Comparison of ENCODE assay signal across 13 cellular contexts in genomic region chr10:119355930-119356329, GRCh38.
DNase-seq lines count a peak whose midpoint lies in the region; ATAC-seq, FAIRE-seq and TF ChIP-seq lines count a peak whose summit lies in the region.
"Had no signal": no experiment of that assay in that cellular context is flagged by ENCODE, and none has a peak within 500 bp of the region (broad histone marks: within the 10 kb centered on the region; RNA-seq: fewer than 3 reads in every experiment).

No MANE protein-coding gene starts in this region.

- no peak overlapping the region for H3K4me3 Mint-ChIP-seq in astrocyte (ENCODE audit: unreplicated experiment)
- H3K4me3 Mint-ChIP-seq: memory B cell, T-cell had no signal

- H3K4me1 Mint-ChIP-seq in astrocyte (ENCODE audit: low read depth, unreplicated experiment) = no peaks in the 10 kb centered on the region

- no peak overlapping the region for H3K4me3 ChIP-seq in BE2C (ENCODE audit: low read depth, low read length)
- no peak overlapping the region for H3K4me3 ChIP-seq in HFF-Myc (replicated peaks; ENCODE audit: low read depth, low read length)
- H3K4me3 ChIP-seq in astrocyte (ENCODE audit: insufficient read depth, low read depth, low read length) = no peak overlapping the region
- no peak overlapping the region for H3K4me3 ChIP-seq in right lobe of liver
- H3K4me3 ChIP-seq: esophagus squamous epithelium, skin epidermis had no signal

- peaks cover 10% of the 10 kb centered on the region for H4K20me1 ChIP-seq in astrocyte (ENCODE audit: insufficient read depth, low read length)

- ATAC-seq in right lobe of liver (no peak), sciatic nerve (no peak)
- ATAC-seq: T-cell had no signal

- DNase-seq in BE2C (no peak), HFF-Myc (ENCODE audit: extremely low read depth, low read depth) (no peak), astrocyte (ENCODE audit: low read depth) (no peak), right lobe of liver (no peak), sciatic nerve (ENCODE audit: low spot score) (no peak), COR-L47 (lab: John Stamatoyannopoulos, UW) (no peak), midbrain (lab: John Stamatoyannopoulos, UW) (no peak), NCI-H1417 treated with DMSO at 0.1 percent for 48 hours (lab: John Stamatoyannopoulos, UW) (no peak)
- DNase-seq: DMS79, esophagus squamous epithelium, T-cell had no signal

- H3K4me1 ChIP-seq in BE2C (no peaks in the 10 kb centered on the region), astrocyte (ENCODE audit: insufficient read depth, low read length) (no peaks in the 10 kb centered on the region), right lobe of liver (peaks cover 0 to 21% (median under 1%) of the 10 kb centered on the region in 4 donors)

- no peak overlapping the region for H3K27ac Mint-ChIP-seq in astrocyte (ENCODE audit: unreplicated experiment)
- H3K27ac Mint-ChIP-seq: memory B cell, T-cell had no signal

- peak; percentile 52 for TF ChIP-seq CTCF in BE2C (IDR thresholded peaks at IDR 0.05; ENCODE audit: low read depth, low read length)
- TF ChIP-seq CTCF in HFF-Myc (IDR thresholded peaks at IDR 0.05; ENCODE audit: low read depth, low read length, missing control alignments) = peak; percentile 50
- TF ChIP-seq CTCF in astrocyte (IDR thresholded peaks at IDR 0.05; ENCODE audit: insufficient read depth, low read depth, low read length) = peak; percentile 31
- peak in 3 of 4 donors; percentile 11 to 33 (median 20) for TF ChIP-seq CTCF in right lobe of liver (IDR thresholded peaks at IDR 0.05)

- peaks cover 10% of the 10 kb centered on the region for H3K9me3 Mint-ChIP-seq in astrocyte (ENCODE audit: unreplicated experiment)

- peaks cover 5% of the 10 kb centered on the region for H3K36me3 Mint-ChIP-seq in astrocyte (ENCODE audit: low read depth, unreplicated experiment)

- no peaks in the 10 kb centered on the region for H3K27me3 ChIP-seq in BE2C
- no peaks in the 10 kb centered on the region for H3K27me3 ChIP-seq in astrocyte (ENCODE audit: insufficient read depth, low read length)
- no peaks in the 10 kb centered on the region for H3K27me3 ChIP-seq in right lobe of liver
- H3K27me3 ChIP-seq: esophagus squamous epithelium had no signal

- H3K79me2 ChIP-seq in astrocyte (ENCODE audit: insufficient read depth, low read length) = no peaks in the 10 kb centered on the region

- intact Hi-C loops in right lobe of liver (cut with DNase I) (no loop called here), sciatic nerve (cut with DNase I) (no loop called here)

- H3K36me3 ChIP-seq in BE2C = no peaks in the 10 kb centered on the region
- no peaks in the 10 kb centered on the region for H3K36me3 ChIP-seq in astrocyte (ENCODE audit: insufficient read depth, low read length)
- no peaks in the 10 kb centered on the region for H3K36me3 ChIP-seq in right lobe of liver

- TF ChIP-seq POLR2A in right lobe of liver (IDR thresholded peaks at IDR 0.05) = no peak

- H3K4me2 ChIP-seq in astrocyte (ENCODE audit: low read length) = no peak overlapping the region

- H3K9ac ChIP-seq in astrocyte (ENCODE audit: low read length) = no peak overlapping the region

- FAIRE-seq in astrocyte (lab: Jason Lieb, UNC) = no peak

- H3K27me3 Mint-ChIP-seq in astrocyte (ENCODE audit: low read depth, unreplicated experiment) = peaks cover 4% of the 10 kb centered on the region
- H3K27me3 Mint-ChIP-seq: memory B cell, T-cell had no signal

- no peak overlapping the region for H2AFZ ChIP-seq in astrocyte (ENCODE audit: low read depth, low read length)

- H3K27ac ChIP-seq in astrocyte (ENCODE audit: low read depth, low read length) = no peak overlapping the region
- no peak overlapping the region for H3K27ac ChIP-seq in right lobe of liver
- H3K27ac ChIP-seq: esophagus squamous epithelium, skin epidermis had no signal

- WGBS in right lobe of liver (ENCODE audit: insufficient coverage, low coverage, low lambda C conversion rate, missing lambda C conversion rate) = 79% methylated on average over 2 of the region's 2 CpGs

- H3K9me3 ChIP-seq in BE2C (0 out of 2 replicates have a peak, but pooled peaks cover 3% of the 10 kb centered on the region), astrocyte (ENCODE audit: insufficient read depth, low read depth, low read length) (no peaks in the 10 kb centered on the region), right lobe of liver (peaks cover 0 to 6% (median 0%) of the 10 kb centered on the region in 4 donors)
